1 cellular context compared by ENCODE assay signal in the genomic region with DNA sequence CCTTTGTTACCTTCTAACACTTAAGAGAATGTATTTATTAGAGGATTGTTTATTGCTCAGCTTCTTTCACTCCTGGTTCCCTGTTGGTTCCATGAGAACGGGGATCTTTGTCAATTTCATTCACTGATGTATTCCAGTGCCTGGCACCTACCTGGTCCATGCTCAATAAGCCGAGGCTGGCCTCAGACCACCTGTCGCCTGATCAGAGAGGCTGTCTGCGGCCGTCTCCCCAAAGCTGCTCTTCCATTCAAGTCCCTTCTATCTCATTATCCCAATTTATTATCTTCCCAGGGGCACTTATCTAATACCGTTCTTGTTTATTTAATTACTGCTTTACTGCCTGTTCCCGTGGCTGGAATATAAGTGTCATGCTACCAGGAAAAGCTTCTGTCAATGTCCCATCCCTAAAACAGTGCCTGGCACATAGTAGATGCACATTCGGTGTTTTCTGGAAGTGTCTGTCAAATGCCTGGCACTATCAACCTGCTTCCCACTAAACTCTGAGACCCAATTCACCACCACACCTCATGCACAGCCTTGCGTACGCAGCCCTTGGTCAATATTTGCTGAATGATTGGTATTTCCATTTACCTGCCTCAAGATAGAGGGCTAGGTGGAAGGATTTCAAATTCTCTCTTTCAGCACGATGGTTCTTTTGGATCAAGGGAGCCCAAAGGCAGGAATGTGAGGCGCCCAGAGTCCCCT.
TF ChIP-seq lines count a peak whose summit lies in the region.

No MANE protein-coding gene starts in this region.

TF ChIP-seq in GM23338, 12 proteins besides CTCF, POLR2A, EP300 and RAD21 (continued from another document):
- TF ChIP-seq, protein P1, sequence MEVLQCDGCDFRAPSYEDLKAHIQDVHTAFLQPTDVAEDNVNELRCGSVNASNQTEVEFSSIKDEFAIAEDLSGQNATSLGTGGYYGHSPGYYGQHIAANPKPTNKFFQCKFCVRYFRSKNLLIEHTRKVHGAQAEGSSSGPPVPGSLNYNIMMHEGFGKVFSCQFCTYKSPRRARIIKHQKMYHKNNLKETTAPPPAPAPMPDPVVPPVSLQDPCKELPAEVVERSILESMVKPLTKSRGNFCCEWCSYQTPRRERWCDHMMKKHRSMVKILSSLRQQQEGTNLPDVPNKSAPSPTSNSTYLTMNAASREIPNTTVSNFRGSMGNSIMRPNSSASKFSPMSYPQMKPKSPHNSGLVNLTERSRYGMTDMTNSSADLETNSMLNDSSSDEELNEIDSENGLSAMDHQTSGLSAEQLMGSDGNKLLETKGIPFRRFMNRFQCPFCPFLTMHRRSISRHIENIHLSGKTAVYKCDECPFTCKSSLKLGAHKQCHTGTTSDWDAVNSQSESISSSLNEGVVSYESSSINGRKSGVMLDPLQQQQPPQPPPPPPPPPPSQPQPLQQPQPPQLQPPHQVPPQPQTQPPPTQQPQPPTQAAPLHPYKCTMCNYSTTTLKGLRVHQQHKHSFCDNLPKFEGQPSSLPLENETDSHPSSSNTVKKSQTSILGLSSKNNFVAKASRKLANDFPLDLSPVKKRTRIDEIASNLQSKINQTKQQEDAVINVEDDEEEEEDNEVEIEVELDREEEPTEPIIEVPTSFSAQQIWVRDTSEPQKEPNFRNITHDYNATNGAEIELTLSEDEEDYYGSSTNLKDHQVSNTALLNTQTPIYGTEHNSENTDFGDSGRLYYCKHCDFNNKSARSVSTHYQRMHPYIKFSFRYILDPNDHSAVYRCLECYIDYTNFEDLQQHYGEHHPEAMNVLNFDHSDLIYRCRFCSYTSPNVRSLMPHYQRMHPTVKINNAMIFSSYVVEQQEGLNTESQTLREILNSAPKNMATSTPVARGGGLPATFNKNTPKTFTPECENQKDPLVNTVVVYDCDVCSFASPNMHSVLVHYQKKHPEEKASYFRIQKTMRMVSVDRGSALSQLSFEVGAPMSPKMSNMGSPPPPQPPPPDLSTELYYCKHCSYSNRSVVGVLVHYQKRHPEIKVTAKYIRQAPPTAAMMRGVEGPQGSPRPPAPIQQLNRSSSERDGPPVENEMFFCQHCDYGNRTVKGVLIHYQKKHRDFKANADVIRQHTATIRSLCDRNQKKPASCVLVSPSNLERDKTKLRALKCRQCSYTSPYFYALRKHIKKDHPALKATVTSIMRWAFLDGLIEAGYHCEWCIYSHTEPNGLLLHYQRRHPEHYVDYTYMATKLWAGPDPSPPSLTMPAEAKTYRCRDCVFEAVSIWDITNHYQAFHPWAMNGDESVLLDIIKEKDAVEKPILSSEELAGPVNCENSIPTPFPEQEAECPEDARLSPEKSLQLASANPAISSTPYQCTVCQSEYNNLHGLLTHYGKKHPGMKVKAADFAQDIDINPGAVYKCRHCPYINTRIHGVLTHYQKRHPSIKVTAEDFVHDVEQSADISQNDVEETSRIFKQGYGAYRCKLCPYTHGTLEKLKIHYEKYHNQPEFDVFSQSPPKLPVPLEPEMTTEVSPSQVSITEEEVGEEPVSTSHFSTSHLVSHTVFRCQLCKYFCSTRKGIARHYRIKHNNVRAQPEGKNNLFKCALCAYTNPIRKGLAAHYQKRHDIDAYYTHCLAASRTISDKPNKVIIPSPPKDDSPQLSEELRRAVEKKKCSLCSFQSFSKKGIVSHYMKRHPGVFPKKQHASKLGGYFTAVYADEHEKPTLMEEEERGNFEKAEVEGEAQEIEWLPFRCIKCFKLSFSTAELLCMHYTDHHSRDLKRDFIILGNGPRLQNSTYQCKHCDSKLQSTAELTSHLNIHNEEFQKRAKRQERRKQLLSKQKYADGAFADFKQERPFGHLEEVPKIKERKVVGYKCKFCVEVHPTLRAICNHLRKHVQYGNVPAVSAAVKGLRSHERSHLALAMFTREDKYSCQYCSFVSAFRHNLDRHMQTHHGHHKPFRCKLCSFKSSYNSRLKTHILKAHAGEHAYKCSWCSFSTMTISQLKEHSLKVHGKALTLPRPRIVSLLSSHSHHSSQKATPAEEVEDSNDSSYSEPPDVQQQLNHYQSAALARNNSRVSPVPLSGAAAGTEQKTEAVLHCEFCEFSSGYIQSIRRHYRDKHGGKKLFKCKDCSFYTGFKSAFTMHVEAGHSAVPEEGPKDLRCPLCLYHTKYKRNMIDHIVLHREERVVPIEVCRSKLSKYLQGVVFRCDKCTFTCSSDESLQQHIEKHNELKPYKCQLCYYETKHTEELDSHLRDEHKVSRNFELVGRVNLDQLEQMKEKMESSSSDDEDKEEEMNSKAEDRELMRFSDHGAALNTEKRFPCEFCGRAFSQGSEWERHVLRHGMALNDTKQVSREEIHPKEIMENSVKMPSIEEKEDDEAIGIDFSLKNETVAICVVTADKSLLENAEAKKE (CRISPR knock-in tag; IDR thresholded peaks at IDR 0.05), result no peak
- TF ChIP-seq ZNF331 (CRISPR knock-in tag; IDR thresholded peaks at IDR 0.05; ENCODE audit: low read depth) (no peak), CREB1 (CRISPR knock-in tag; IDR thresholded peaks at IDR 0.05; ENCODE audit: low read depth) (no peak), STAT1 (IDR thresholded peaks at IDR 0.05; ENCODE audit: unreplicated experiment) (no peak), JUNB (IDR thresholded peaks at IDR 0.05; ENCODE audit: unreplicated experiment) (no peak), NANOG (IDR thresholded peaks at IDR 0.05; ENCODE audit: borderline replicate concordance) (no peak)
- TF ChIP-seq, protein P2, sequence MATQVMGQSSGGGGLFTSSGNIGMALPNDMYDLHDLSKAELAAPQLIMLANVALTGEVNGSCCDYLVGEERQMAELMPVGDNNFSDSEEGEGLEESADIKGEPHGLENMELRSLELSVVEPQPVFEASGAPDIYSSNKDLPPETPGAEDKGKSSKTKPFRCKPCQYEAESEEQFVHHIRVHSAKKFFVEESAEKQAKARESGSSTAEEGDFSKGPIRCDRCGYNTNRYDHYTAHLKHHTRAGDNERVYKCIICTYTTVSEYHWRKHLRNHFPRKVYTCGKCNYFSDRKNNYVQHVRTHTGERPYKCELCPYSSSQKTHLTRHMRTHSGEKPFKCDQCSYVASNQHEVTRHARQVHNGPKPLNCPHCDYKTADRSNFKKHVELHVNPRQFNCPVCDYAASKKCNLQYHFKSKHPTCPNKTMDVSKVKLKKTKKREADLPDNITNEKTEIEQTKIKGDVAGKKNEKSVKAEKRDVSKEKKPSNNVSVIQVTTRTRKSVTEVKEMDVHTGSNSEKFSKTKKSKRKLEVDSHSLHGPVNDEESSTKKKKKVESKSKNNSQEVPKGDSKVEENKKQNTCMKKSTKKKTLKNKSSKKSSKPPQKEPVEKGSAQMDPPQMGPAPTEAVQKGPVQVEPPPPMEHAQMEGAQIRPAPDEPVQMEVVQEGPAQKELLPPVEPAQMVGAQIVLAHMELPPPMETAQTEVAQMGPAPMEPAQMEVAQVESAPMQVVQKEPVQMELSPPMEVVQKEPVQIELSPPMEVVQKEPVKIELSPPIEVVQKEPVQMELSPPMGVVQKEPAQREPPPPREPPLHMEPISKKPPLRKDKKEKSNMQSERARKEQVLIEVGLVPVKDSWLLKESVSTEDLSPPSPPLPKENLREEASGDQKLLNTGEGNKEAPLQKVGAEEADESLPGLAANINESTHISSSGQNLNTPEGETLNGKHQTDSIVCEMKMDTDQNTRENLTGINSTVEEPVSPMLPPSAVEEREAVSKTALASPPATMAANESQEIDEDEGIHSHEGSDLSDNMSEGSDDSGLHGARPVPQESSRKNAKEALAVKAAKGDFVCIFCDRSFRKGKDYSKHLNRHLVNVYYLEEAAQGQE (IDR thresholded peaks at IDR 0.05; ENCODE audit: unreplicated experiment), result no peak
